In the genomic region with DNA sequence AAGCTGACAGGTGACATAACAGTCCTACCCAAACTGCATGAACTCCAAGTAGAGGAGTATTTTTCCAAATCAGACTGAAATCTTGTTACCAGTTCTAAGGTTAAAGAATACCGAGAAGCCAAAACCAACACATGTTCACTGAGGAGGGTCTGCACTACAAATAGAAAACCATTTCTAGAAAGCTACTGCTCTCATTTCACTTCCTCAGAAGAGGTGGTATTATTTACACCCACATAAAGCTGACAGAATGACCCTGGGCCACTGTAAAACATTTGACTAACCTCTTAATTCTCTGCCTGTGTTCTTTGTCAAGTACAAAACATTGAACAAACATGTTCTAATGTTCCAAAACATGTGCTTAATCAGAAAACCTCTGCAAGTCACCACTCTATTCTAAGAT, we compare ENCODE assay signal across 15 cellular contexts.
DNase-seq lines count a peak whose midpoint lies in the region; ATAC-seq and TF ChIP-seq lines count a peak whose summit lies in the region.
"Had no signal": no experiment of that assay in that cellular context is flagged by ENCODE, and none has a peak within 500 bp of the region (broad histone marks: within the 10 kb centered on the region; RNA-seq: fewer than 3 reads in every experiment).

No MANE protein-coding gene starts in this region.

- no peaks in the 10 kb centered on the region for H3K36me3 Mint-ChIP-seq in activated T-cell treated with anti-CD3 and anti-CD28 coated beads, Interleukin-2, amount 50 U/mL, for 24 hours (ENCODE audit: low read depth)
- H3K36me3 Mint-ChIP-seq: CD8-positive, alpha-beta memory T cell had no signal

- DNase-seq in GM13976 (ENCODE audit: low spot score) (peak; percentile 8), left kidney (ENCODE audit: low read depth, low spot score) (peak; percentile 35), sciatic nerve (ENCODE audit: low spot score) (no peak)
- DNase-seq in activated T-cell treated with anti-CD3 and anti-CD28 coated beads, Interleukin-2, amount 50 U/mL, for 24 hours, result no peak
- DNase-seq: CD8-positive, alpha-beta memory T cell; DMS79; HFFc6; NCI-H1436 treated with DMSO at 0.1 percent for 48 hours; NCI-H2029 treated with DMSO at 0.1 percent for 48 hours; NCI-H774 had no signal

- H3K27ac Mint-ChIP-seq in activated T-cell treated with anti-CD3 and anti-CD28 coated beads, Interleukin-2, amount 50 U/mL, for 24 hours, result no peak overlapping the region
- H3K27ac Mint-ChIP-seq: CD8-positive, alpha-beta memory T cell; HFFc6 had no signal

- intact Hi-C loops in sciatic nerve (cut with DNase I), result no loop called here

- H3K4me1 Mint-ChIP-seq in activated T-cell treated with anti-CD3 and anti-CD28 coated beads, Interleukin-2, amount 50 U/mL, for 24 hours (ENCODE audit: low read depth), result no peaks in the 10 kb centered on the region
- H3K4me1 Mint-ChIP-seq: CD8-positive, alpha-beta memory T cell had no signal

- H3K4me3 Mint-ChIP-seq in activated T-cell treated with anti-CD3 and anti-CD28 coated beads, Interleukin-2, amount 50 U/mL, for 24 hours, result no peak overlapping the region
- H3K4me3 Mint-ChIP-seq: CD8-positive, alpha-beta memory T cell; HFFc6 had no signal

- ATAC-seq in GM19395 (IDR thresholded peaks at IDR 0.05; ENCODE audit: unreplicated experiment), result peak; percentile 65
- ATAC-seq in HG02870 (IDR thresholded peaks at IDR 0.05; ENCODE audit: unreplicated experiment), result peak; percentile 69
- no peak for ATAC-seq in esophagus mucosa
- ATAC-seq in sciatic nerve, result no peak
- ATAC-seq: A549, Panc1 had no signal

- peaks cover 6% of the 10 kb centered on the region for H3K9me3 Mint-ChIP-seq in activated T-cell treated with anti-CD3 and anti-CD28 coated beads, Interleukin-2, amount 50 U/mL, for 24 hours
- H3K9me3 Mint-ChIP-seq: HFFc6 had no signal

- TF ChIP-seq CTCF in GM13976 (IDR thresholded peaks at IDR 0.05; ENCODE audit: borderline replicate concordance, control extremely low read depth, extremely low read depth, insufficient read depth, missing control alignments), result no peak

- in situ Hi-C loops in GM13976 (cut with MboI; ENCODE audit: low sequenced_read_pairs, unreplicated experiment), result no loop called here

- H3K27me3 Mint-ChIP-seq in activated T-cell treated with anti-CD3 and anti-CD28 coated beads, Interleukin-2, amount 50 U/mL, for 24 hours, result no peaks in the 10 kb centered on the region
- H3K27me3 Mint-ChIP-seq: CD8-positive, alpha-beta memory T cell had no signal

Comparison
In these comparisons a context has a peak if more than half of its experiments do, and no peak if none do; other contexts are left out.
1. DNase-seq: peak in GM13976 (single experiment) and left kidney (single experiment); none in activated T-cell treated with anti-CD3 and anti-CD28 coated beads, Interleukin-2, amount 50 U/mL, for 24 hours (single experiment) and sciatic nerve (single experiment).
2. ATAC-seq: peak in GM19395 (single experiment) and HG02870 (single experiment); none in esophagus mucosa (single experiment) and sciatic nerve (single experiment).